In genomic region chr19:16527334-16527935, GRCh38 we compare ENCODE assay signal across 16 cellular contexts. TPM values are rescaled to one million over a fixed set of nuclear protein-coding genes. Genes with fewer than 3 reads are reported as not detected.
DNase-seq lines count a peak whose midpoint lies in the region; ATAC-seq and TF ChIP-seq lines count a peak whose summit lies in the region.
"Had no signal": no experiment of that assay in that cellular context is flagged by ENCODE, and none has a peak within 500 bp of the region (broad histone marks: within the 10 kb centered on the region; RNA-seq: fewer than 3 reads in every experiment).

No MANE protein-coding gene starts in this region.

- TF ChIP-seq POLR2A in transverse colon (IDR thresholded peaks at IDR 0.05): no peak

- dilution Hi-C loops in mammary epithelial cell (cut with HindIII; ENCODE audit: low sequenced_read_pairs): no loop called here

- POLR2A ChIA-PET in PC-9 (lab: Charles Lee; ENCODE audit: unreplicated experiment): interaction anchor here (0.5 kb wide), 1 partner anchor 145 kb away, joined by 3 read pairs; no protein-coding TSS in a partner anchor
- POLR2A ChIA-PET in activated CD4-positive, alpha-beta memory T cell treated with anti-CD3 and anti-CD28 coated beads, Interleukin-2, amount 10 ng/mL, durations not matched to agents 7 days and 5 days (lab: Charles Lee): interaction anchor here (0.5 to 1.1 kb wide), 4 partner anchors 12 to 99 kb away, joined by 3 to 4 read pairs (median 4); no protein-coding TSS in a partner anchor

- in situ Hi-C loops in mammary epithelial cell (cut with MboI; ENCODE audit: low sequenced_read_pairs in 2 of 2): no loop called here
- in situ Hi-C loops in transverse colon (cut with MboI; ENCODE audit: low pct_ligation_motif_present in 1 of 4, low pct_unique_long_range_greater_than_20kb in 1 of 4, low sequenced_read_pairs in 3 of 4): no loop called here

- H3K9me2 ChIP-seq in PC-9 (ENCODE audit: insufficient read depth): no peaks in the 10 kb centered on the region

- peaks cover 53% of the 10 kb centered on the region for H4K20me1 ChIP-seq in PC-9 (ENCODE audit: insufficient read depth)
- no peaks in the 10 kb centered on the region for H4K20me1 ChIP-seq in mammary epithelial cell (ENCODE audit: insufficient read depth, low read length)
- H4K20me1 ChIP-seq in osteoblast (ENCODE audit: insufficient read depth, low read length): peaks cover 16% of the 10 kb centered on the region

- no peaks in the 10 kb centered on the region for H3K9me3 Mint-ChIP-seq in Calu3 (ENCODE audit: low read depth, unreplicated experiment)
- no peaks in the 10 kb centered on the region for H3K9me3 Mint-ChIP-seq in activated CD4-positive, alpha-beta memory T cell treated with anti-CD3 and anti-CD28 coated beads, Interleukin-2, amount 10 ng/mL, durations not matched to agents 7 days and 5 days

- TF ChIP-seq EP300 in transverse colon (IDR thresholded peaks at IDR 0.05; ENCODE audit: low read depth): no peak

- peaks cover 32% of the 10 kb centered on the region for H3K36me3 ChIP-seq in PC-9 (ENCODE audit: low read depth)
- peaks cover 38% of the 10 kb centered on the region for H3K36me3 ChIP-seq in mammary epithelial cell (ENCODE audit: insufficient read depth, low read length)
- H3K36me3 ChIP-seq in osteoblast (ENCODE audit: insufficient read depth, low read length): peaks cover 83% of the 10 kb centered on the region
- peaks cover 0 to 94% (median 49%) of the 10 kb centered on the region in 4 donors for H3K36me3 ChIP-seq in transverse colon

- no peaks in the 10 kb centered on the region for H3K4me1 Mint-ChIP-seq in Calu3 (ENCODE audit: low read depth, unreplicated experiment)
- H3K4me1 Mint-ChIP-seq in activated CD4-positive, alpha-beta memory T cell treated with anti-CD3 and anti-CD28 coated beads, Interleukin-2, amount 10 ng/mL, durations not matched to agents 7 days and 5 days: no peaks in the 10 kb centered on the region
- H3K4me1 Mint-ChIP-seq: CD14-positive monocyte had no signal

- no peaks in the 10 kb centered on the region for H3K27me3 ChIP-seq in PC-9 (ENCODE audit: insufficient read depth, low read depth)
- H3K27me3 ChIP-seq in mammary epithelial cell (ENCODE audit: insufficient read depth, low read length): no peaks in the 10 kb centered on the region
- no peaks in the 10 kb centered on the region for H3K27me3 ChIP-seq in osteoblast (ENCODE audit: insufficient read depth, low read length)
- H3K27me3 ChIP-seq in transverse colon: no peaks in the 10 kb centered on the region

- BruUV-seq in Calu3 (replicated peaks; lab: Mats Ljungman, UMichigan) (no TSS peak), PC-9 (replicated peaks; lab: Mats Ljungman, UMichigan) (TSS peak; percentile 12), mammary epithelial cell (replicated peaks; lab: Mats Ljungman, UMichigan) (no TSS peak)

- H3K4me3 ChIP-seq in PC-9 (no peak overlapping the region), mammary epithelial cell (replicated peaks in 1 of 3; ENCODE audit: insufficient read depth in 1 of 3, low read depth in 2 of 3, low read length in 3 of 3) (no peak overlapping the region), osteoblast (ENCODE audit: insufficient read depth, low read length) (no peak overlapping the region), transverse colon (no peak overlapping the region)
- H3K4me3 ChIP-seq: A549 had no signal

- H3K27ac Mint-ChIP-seq in Calu3 (ENCODE audit: unreplicated experiment): no peak overlapping the region
- H3K27ac Mint-ChIP-seq in activated CD4-positive, alpha-beta memory T cell treated with anti-CD3 and anti-CD28 coated beads, Interleukin-2, amount 10 ng/mL, durations not matched to agents 7 days and 5 days: no peak overlapping the region

- no peak overlapping the region for H3K27ac ChIP-seq in PC-9
- H3K27ac ChIP-seq in mammary epithelial cell (ENCODE audit: insufficient read depth, low read depth, low read length): no peak overlapping the region
- no peak overlapping the region for H3K27ac ChIP-seq in osteoblast (ENCODE audit: low read depth, low read length)
- H3K27ac ChIP-seq in transverse colon: no peak overlapping the region
- H3K27ac ChIP-seq: A549 had no signal

- H3K4me3 Mint-ChIP-seq in Calu3 (ENCODE audit: low read depth, unreplicated experiment): no peak overlapping the region
- no peak overlapping the region for H3K4me3 Mint-ChIP-seq in activated CD4-positive, alpha-beta memory T cell treated with anti-CD3 and anti-CD28 coated beads, Interleukin-2, amount 10 ng/mL, durations not matched to agents 7 days and 5 days
- H3K4me3 Mint-ChIP-seq: CD14-positive monocyte had no signal

- no peak overlapping the region for H2AFZ ChIP-seq in PC-9
- no peak overlapping the region for H2AFZ ChIP-seq in mammary epithelial cell (ENCODE audit: low read depth, low read length)
- no peak overlapping the region for H2AFZ ChIP-seq in osteoblast (ENCODE audit: low read length)

- H3K36me3 Mint-ChIP-seq in Calu3 (ENCODE audit: insufficient read depth, unreplicated experiment): peaks cover 54% of the 10 kb centered on the region
- H3K36me3 Mint-ChIP-seq in activated CD4-positive, alpha-beta memory T cell treated with anti-CD3 and anti-CD28 coated beads, Interleukin-2, amount 10 ng/mL, durations not matched to agents 7 days and 5 days (ENCODE audit: low read depth): peaks cover 63% of the 10 kb centered on the region

- intact Hi-C loops in Calu3 (cut with micrococcal nuclease; ENCODE audit: unreplicated experiment) (no loop called here), PC-9 (cut with micrococcal nuclease; ENCODE audit: unreplicated experiment) (no loop called here), mammary epithelial cell (cut with micrococcal nuclease) (no loop called here), transverse colon (cut with DNase I; ENCODE audit: low total_unique reads) (no loop called here)

- DNase-seq in Calu3 (peak; percentile 5), PC-9 (peak in 1 of 2 experiments; percentile 45), mammary epithelial cell (peak; percentile 14), osteoblast (ENCODE audit: insufficient read length, low spot score, missing footprints) (peak; percentile 73), GM19238 (ENCODE audit: insufficient read length, low spot score) (no peak), transverse colon (no peak)
- no peak for DNase-seq in activated CD4-positive, alpha-beta memory T cell treated with anti-CD3 and anti-CD28 coated beads, Interleukin-2, amount 10 ng/mL, durations not matched to agents 7 days and 5 days
- DNase-seq: Caco-2, NCI-H2029, NCI-H2171 treated with DMSO at 0.1 percent for 48 hours, NCI-H510A, SHP77 treated with DMSO at 0.1 percent for 48 hours had no signal

- CTCF ChIA-PET in Calu3 (lab: Charles Lee): interaction anchor here (0.9 kb wide), 1 partner anchor 41 kb away, joined by 3 read pairs; no protein-coding TSS in a partner anchor
- CTCF ChIA-PET in PC-9 (lab: Charles Lee): interaction anchor here (0.6 kb wide), 1 partner anchor 88 kb away, joined by 8 read pairs; no protein-coding TSS in a partner anchor
- CTCF ChIA-PET in mammary epithelial cell (lab: Charles Lee; ENCODE audit: low non-redundant PET): no interaction called here
- CTCF ChIA-PET in activated CD4-positive, alpha-beta memory T cell treated with anti-CD3 and anti-CD28 coated beads, Interleukin-2, amount 10 ng/mL, durations not matched to agents 7 days and 5 days (lab: Charles Lee): interaction anchor here (0.6 to 1.9 kb wide), 5 partner anchors 12 to 181 kb away, joined by 3 to 6 read pairs (median 4); no protein-coding TSS in a partner anchor

- TF ChIP-seq CTCF in Calu3 (IDR thresholded peaks at IDR 0.05; ENCODE audit: unreplicated experiment) (no peak), PC-9 (conservative IDR thresholded peaks at IDR 0.05) (no peak), mammary epithelial cell (conservative IDR thresholded peaks at IDR 0.05 in 1 of 2, IDR thresholded peaks at IDR 0.05 in 1 of 2; ENCODE audit: extremely low read depth in 1 of 2, insufficient read depth in 1 of 2, low read depth in 1 of 2, low read length in 2 of 2) (no peak), osteoblast (IDR thresholded peaks at IDR 0.05; ENCODE audit: extremely low read depth, low read depth, low read length) (no peak), transverse colon (IDR thresholded peaks at IDR 0.05) (no peak)

- peaks cover 16% of the 10 kb centered on the region; the same call in 1 of the 2 replicates for H3F3A ChIP-seq in PC-9 (ENCODE audit: insufficient read depth, low read depth)

- H3K4me1 ChIP-seq in PC-9 (replicated peaks; ENCODE audit: insufficient read depth) (no peaks in the 10 kb centered on the region), mammary epithelial cell (ENCODE audit: insufficient read depth, low read length) (no peaks in the 10 kb centered on the region), osteoblast (ENCODE audit: insufficient read depth, low read length) (no peaks in the 10 kb centered on the region), transverse colon (no peaks in the 10 kb centered on the region)
- H3K4me1 ChIP-seq: A549, Caco-2 had no signal

- H3K27me3 Mint-ChIP-seq in Calu3 (ENCODE audit: unreplicated experiment): no peaks in the 10 kb centered on the region
- H3K27me3 Mint-ChIP-seq in activated CD4-positive, alpha-beta memory T cell treated with anti-CD3 and anti-CD28 coated beads, Interleukin-2, amount 10 ng/mL, durations not matched to agents 7 days and 5 days: no peaks in the 10 kb centered on the region

- 32% methylated on average over 14 of the region's 14 CpGs for WGBS in mammary epithelial cell (ENCODE audit: low coverage, missing lambda C conversion rate)
- WGBS in transverse colon (ENCODE audit: low coverage in 1 of 2), 2 donors: 83% methylated on average over 13 of the region's 14 CpGs; no CpG with 5 or more reads in 1 of the 2 donors

- no peak for ATAC-seq in GM18858 (IDR thresholded peaks at IDR 0.05; ENCODE audit: unreplicated experiment)

- H3K4me2 ChIP-seq in PC-9 (no peak overlapping the region), mammary epithelial cell (ENCODE audit: insufficient read depth, low read depth, low read length) (no peak overlapping the region), osteoblast (ENCODE audit: insufficient read depth, low read length) (no peak overlapping the region)
- H3K4me2 ChIP-seq: A549 had no signal

- H3K9me3 ChIP-seq in PC-9 (ENCODE audit: insufficient read depth, low read depth) (no peaks in the 10 kb centered on the region), mammary epithelial cell (replicated peaks; ENCODE audit: insufficient read depth, low read length) (no peaks in the 10 kb centered on the region), osteoblast (ENCODE audit: low read depth, low read length) (no peaks in the 10 kb centered on the region), transverse colon (no peaks in the 10 kb centered on the region)
- H3K9me3 ChIP-seq: A549, Caco-2 had no signal

- no peak overlapping the region for H3K9ac ChIP-seq in mammary epithelial cell (ENCODE audit: insufficient read depth, low read length)

- H3K79me2 ChIP-seq in PC-9 (ENCODE audit: low read depth) (no peaks in the 10 kb centered on the region), mammary epithelial cell (ENCODE audit: insufficient read depth, low read length) (peaks cover 29% of the 10 kb centered on the region), osteoblast (ENCODE audit: insufficient read depth, low read length) (peaks cover 2% of the 10 kb centered on the region)

RNA-seq across cellular contexts. Expression of gene CHERP, which starts 14.8 kb away (rescaled TPM):
- total RNA-seq in Calu3 (2022): 49.3 and 49.8 TPM in 2 replicates
- total RNA-seq in PC-9 (2021): 47.7 and 52.9 TPM in 2 replicates
- 10 to 100 TPM in 1 of 2 donors, 1 to 10 TPM in 1; 5.7 to 49.6 TPM for total RNA-seq in mammary epithelial cell
- 9.3 TPM for polyA plus RNA-seq in mammary epithelial cell
- polyA minus RNA-seq in mammary epithelial cell: 15.5 TPM
- total RNA-seq in osteoblast: 5.8 and 6.5 TPM in 2 replicates
- total RNA-seq in activated CD4-positive, alpha-beta memory T cell treated with anti-CD3 and anti-CD28 coated beads, Interleukin-2, amount 10 ng/mL, durations not matched to agents 7 days and 5 days: 10 to 100 TPM; 50.8 to 53.6 TPM
- 10 to 100 TPM; 14.4 to 54.7 (median 28.9) TPM for total RNA-seq in transverse colon

RNA-seq across cellular contexts. Expression of gene C19orf44, which starts 31.2 kb away (rescaled TPM):
- total RNA-seq in Calu3 (2022) (4.5 and 4.8 TPM in 2 replicates), PC-9 (2021) (5.0 and 6.7 TPM in 2 replicates), mammary epithelial cell (1 to 10 TPM; 4.8 to 5.8 TPM), osteoblast (7.2 and 7.7 TPM in 2 replicates), transverse colon (1 to 10 TPM in 2 of 4 donors, under 1 TPM in 2; 0.20 to 6.7 (median 1.6) TPM)
- polyA plus RNA-seq in mammary epithelial cell: 4.2 TPM
- polyA minus RNA-seq in mammary epithelial cell: 2.9 TPM
- total RNA-seq in activated CD4-positive, alpha-beta memory T cell treated with anti-CD3 and anti-CD28 coated beads, Interleukin-2, amount 10 ng/mL, durations not matched to agents 7 days and 5 days: 1 to 10 TPM; 2.6 to 3.3 TPM

RNA-seq across cellular contexts. Expression of gene CALR3, which starts 31.5 kb away (rescaled TPM):
- not detected in 2 replicates for total RNA-seq in Calu3 (2022)
- not detected in 2 replicates for total RNA-seq in PC-9 (2021)
- total RNA-seq in mammary epithelial cell: not detected
- polyA plus RNA-seq in mammary epithelial cell: not detected
- polyA minus RNA-seq in mammary epithelial cell: not detected
- total RNA-seq in osteoblast: not detected in 2 replicates
- not detected for total RNA-seq in activated CD4-positive, alpha-beta memory T cell treated with anti-CD3 and anti-CD28 coated beads, Interleukin-2, amount 10 ng/mL, durations not matched to agents 7 days and 5 days
- total RNA-seq in transverse colon: not detected
- total RNA-seq: Caco-2, G401 had no signal
- polyA plus RNA-seq: CD14-positive monocyte had no signal

RNA-seq across cellular contexts. Expression of gene SLC35E1, which starts 44.8 kb away (rescaled TPM):
- total RNA-seq in Calu3 (2022) (41.6 and 46.4 TPM in 2 replicates), PC-9 (2021) (61.0 and 65.3 TPM in 2 replicates), mammary epithelial cell (10 to 100 TPM; 50.8 to 67.2 TPM), osteoblast (38.0 and 41.5 TPM in 2 replicates), transverse colon (10 to 100 TPM; 31.0 to 56.1 (median 42.8) TPM)
- polyA plus RNA-seq in mammary epithelial cell: 48.6 TPM
- 87.8 TPM for polyA minus RNA-seq in mammary epithelial cell
- total RNA-seq in activated CD4-positive, alpha-beta memory T cell treated with anti-CD3 and anti-CD28 coated beads, Interleukin-2, amount 10 ng/mL, durations not matched to agents 7 days and 5 days: 10 to 100 TPM; 57.3 to 57.7 TPM

RNA-seq across cellular contexts. Expression of gene EPS15L1, which starts 55.7 kb away (rescaled TPM):
- total RNA-seq in Calu3 (2022): 24.2 and 25.6 TPM in 2 replicates
- total RNA-seq in PC-9 (2021): 40.9 and 49.0 TPM in 2 replicates
- 10 to 100 TPM; 10.3 to 30.9 TPM for total RNA-seq in mammary epithelial cell
- 10.9 TPM for polyA plus RNA-seq in mammary epithelial cell
- polyA minus RNA-seq in mammary epithelial cell: 50.8 TPM
- 13.8 and 15.2 TPM in 2 replicates for total RNA-seq in osteoblast
- 10 to 100 TPM; 39.0 to 42.7 TPM for total RNA-seq in activated CD4-positive, alpha-beta memory T cell treated with anti-CD3 and anti-CD28 coated beads, Interleukin-2, amount 10 ng/mL, durations not matched to agents 7 days and 5 days
- 10 to 100 TPM; 25.0 to 54.2 (median 38.0) TPM for total RNA-seq in transverse colon

Comparison
In these comparisons a context has a peak if more than half of its experiments do, and no peak if none do; other contexts are left out.
1. DNase-seq: peak in Calu3 (single experiment), mammary epithelial cell (single experiment) and osteoblast (single experiment); none in GM19238 (single experiment), activated CD4-positive, alpha-beta memory T cell treated with anti-CD3 and anti-CD28 coated beads, Interleukin-2, amount 10 ng/mL, durations not matched to agents 7 days and 5 days (single experiment) and transverse colon (single experiment).